9 cellular contexts compared by ENCODE assay signal in the genomic region with DNA sequence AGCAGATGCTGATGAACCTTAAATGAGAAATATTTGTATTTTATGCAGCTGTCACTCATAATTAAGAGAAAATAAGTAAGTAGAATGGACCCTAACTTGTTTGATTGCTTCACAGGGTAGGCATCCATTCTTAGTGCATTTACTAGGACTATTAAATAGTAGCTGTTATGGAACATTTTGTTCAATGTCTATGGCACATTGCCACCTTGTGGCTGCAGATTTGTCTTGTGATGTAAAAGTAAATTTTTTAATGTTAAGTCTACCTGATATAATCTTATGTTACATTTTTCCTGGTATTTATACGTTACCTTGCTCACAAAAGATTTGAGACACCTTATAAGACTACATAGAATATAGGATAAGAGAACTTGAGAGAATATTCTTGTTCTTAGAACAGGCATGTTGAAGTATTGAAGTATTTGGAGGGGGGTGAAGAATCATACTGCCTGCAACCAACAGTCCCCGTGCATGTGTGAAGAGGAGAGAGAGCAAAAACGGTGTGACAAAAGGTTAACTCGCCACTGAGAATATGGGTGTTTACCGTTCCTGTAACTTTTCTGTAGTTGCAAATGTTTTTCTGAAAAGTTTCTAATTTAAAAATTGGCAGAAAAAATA.
DNase-seq lines count a peak whose midpoint lies in the region; ATAC-seq and TF ChIP-seq lines count a peak whose summit lies in the region.
"Had no signal": no experiment of that assay in that cellular context is flagged by ENCODE, and none has a peak within 500 bp of the region (broad histone marks: within the 10 kb centered on the region; RNA-seq: fewer than 3 reads in every experiment).

No MANE protein-coding gene starts in this region.

- H3K27ac Mint-ChIP-seq in activated T-cell treated with anti-CD3 and anti-CD28 coated beads, Interleukin-2, amount 50 U/mL, for 24 hours = no peak overlapping the region
- H3K27ac Mint-ChIP-seq in activated CD4-positive, alpha-beta T cell treated with anti-CD3 and anti-CD28 coated beads, Interleukin-2, amount 10 ng/mL, durations not matched to agents 24 days and 14 days = no peak overlapping the region
- H3K27ac Mint-ChIP-seq: activated naive CD8-positive, alpha-beta T cell treated with anti-CD3 and anti-CD28 coated beads, Interleukin-2, amount 10 ng/mL, durations not matched to agents 7 days and 5 days had no signal

- no peaks in the 10 kb centered on the region for H3K36me3 ChIP-seq in psoas muscle (ENCODE audit: insufficient read depth in 1 of 2, low read depth in 1 of 2)
- H3K36me3 ChIP-seq in vagina = no peaks in the 10 kb centered on the region

- peaks cover 0 to 3% (median 0%) of the 10 kb centered on the region in 3 donors for H3K27me3 ChIP-seq in psoas muscle (ENCODE audit: insufficient read depth in 3 of 3, low read length in 2 of 3)
- no peaks in the 10 kb centered on the region for H3K27me3 ChIP-seq in vagina

- no peaks in the 10 kb centered on the region for H3K9me3 Mint-ChIP-seq in activated T-cell treated with anti-CD3 and anti-CD28 coated beads, Interleukin-2, amount 50 U/mL, for 24 hours
- H3K9me3 Mint-ChIP-seq in activated CD4-positive, alpha-beta T cell treated with anti-CD3 and anti-CD28 coated beads, Interleukin-2, amount 10 ng/mL, durations not matched to agents 24 days and 14 days = no peaks in the 10 kb centered on the region
- H3K9me3 Mint-ChIP-seq: activated naive CD8-positive, alpha-beta T cell treated with anti-CD3 and anti-CD28 coated beads, Interleukin-2, amount 10 ng/mL, durations not matched to agents 7 days and 5 days had no signal

- 31 to 35% (median 33%) methylated on average over 5 of the region's 5 CpGs for WGBS in psoas muscle, 3 donors

- no peak overlapping the region for H3K4me3 Mint-ChIP-seq in activated T-cell treated with anti-CD3 and anti-CD28 coated beads, Interleukin-2, amount 50 U/mL, for 24 hours
- H3K4me3 Mint-ChIP-seq in activated CD4-positive, alpha-beta T cell treated with anti-CD3 and anti-CD28 coated beads, Interleukin-2, amount 10 ng/mL, durations not matched to agents 24 days and 14 days = no peak overlapping the region
- H3K4me3 Mint-ChIP-seq: activated naive CD8-positive, alpha-beta T cell treated with anti-CD3 and anti-CD28 coated beads, Interleukin-2, amount 10 ng/mL, durations not matched to agents 7 days and 5 days had no signal

- no peak for ATAC-seq in psoas muscle

- no peak for TF ChIP-seq POLR2A in vagina (IDR thresholded peaks at IDR 0.05)

- intact Hi-C loops in activated CD4-positive, alpha-beta T cell treated with anti-CD3 and anti-CD28 coated beads, Interleukin-2, amount 10 ng/mL, durations not matched to agents 24 days and 14 days (cut with micrococcal nuclease) = loop anchor here (1.0 kb wide), 1 partner anchor 450 kb away; no protein-coding TSS in a partner anchor
- intact Hi-C loops in psoas muscle (cut with DNase I) = loop anchor here (5.0 kb wide), 1 partner anchor 450 kb away; no protein-coding TSS in a partner anchor
- intact Hi-C loops in vagina (cut with DNase I) = no loop called here

- peaks cover 14% of the 10 kb centered on the region for H3K27me3 Mint-ChIP-seq in activated T-cell treated with anti-CD3 and anti-CD28 coated beads, Interleukin-2, amount 50 U/mL, for 24 hours
- peaks cover 40% of the 10 kb centered on the region for H3K27me3 Mint-ChIP-seq in activated CD4-positive, alpha-beta T cell treated with anti-CD3 and anti-CD28 coated beads, Interleukin-2, amount 10 ng/mL, durations not matched to agents 24 days and 14 days

- no peaks in the 10 kb centered on the region for H3K4me1 Mint-ChIP-seq in activated T-cell treated with anti-CD3 and anti-CD28 coated beads, Interleukin-2, amount 50 U/mL, for 24 hours (ENCODE audit: low read depth)
- H3K4me1 Mint-ChIP-seq in activated CD4-positive, alpha-beta T cell treated with anti-CD3 and anti-CD28 coated beads, Interleukin-2, amount 10 ng/mL, durations not matched to agents 24 days and 14 days = no peaks in the 10 kb centered on the region
- H3K4me1 Mint-ChIP-seq: activated naive CD8-positive, alpha-beta T cell treated with anti-CD3 and anti-CD28 coated beads, Interleukin-2, amount 10 ng/mL, durations not matched to agents 7 days and 5 days had no signal

- H3K4me1 ChIP-seq in psoas muscle (no peaks in the 10 kb centered on the region), vagina (no peaks in the 10 kb centered on the region)

- no peaks in the 10 kb centered on the region for H3K36me3 Mint-ChIP-seq in activated T-cell treated with anti-CD3 and anti-CD28 coated beads, Interleukin-2, amount 50 U/mL, for 24 hours (ENCODE audit: low read depth)
- no peaks in the 10 kb centered on the region for H3K36me3 Mint-ChIP-seq in activated CD4-positive, alpha-beta T cell treated with anti-CD3 and anti-CD28 coated beads, Interleukin-2, amount 10 ng/mL, durations not matched to agents 24 days and 14 days (ENCODE audit: low read depth)
- H3K36me3 Mint-ChIP-seq: activated naive CD8-positive, alpha-beta T cell treated with anti-CD3 and anti-CD28 coated beads, Interleukin-2, amount 10 ng/mL, durations not matched to agents 7 days and 5 days had no signal

- H3K9me3 ChIP-seq in psoas muscle = no peaks in the 10 kb centered on the region
- no peaks in the 10 kb centered on the region for H3K9me3 ChIP-seq in vagina

- peak; percentile 37 for TF ChIP-seq CTCF in psoas muscle (IDR thresholded peaks at IDR 0.05)
- no peak for TF ChIP-seq CTCF in vagina (IDR thresholded peaks at IDR 0.05)

- H3K4me3 ChIP-seq in psoas muscle = no peak overlapping the region
- no peak overlapping the region for H3K4me3 ChIP-seq in vagina

- DNase-seq in activated T-cell treated with anti-CD3 and anti-CD28 coated beads, Interleukin-2, amount 50 U/mL, for 48 hours = peak; percentile 21 to 28
- DNase-seq in activated T-cell treated with anti-CD3 and anti-CD28 coated beads, Interleukin-2, amount 50 U/mL, for 24 hours = no peak
- DNase-seq in NCI-H187 treated with DMSO at 0.1 percent for 48 hours (lab: John Stamatoyannopoulos, UW) (peak; percentile 19), glomerular endothelial cell (ENCODE audit: extremely low read depth, low read depth, low spot score) (peak; percentile 47), psoas muscle (no peak), vagina (ENCODE audit: extremely low spot score in 2 of 2) (no peak), occipital lobe (lab: John Stamatoyannopoulos, UW) (no peak)
- peak; percentile 74 for DNase-seq in activated CD4-positive, alpha-beta T cell treated with anti-CD3 and anti-CD28 coated beads, Interleukin-2, amount 10 ng/mL, durations not matched to agents 24 days and 14 days
- DNase-seq: activated naive CD8-positive, alpha-beta T cell treated with anti-CD3 and anti-CD28 coated beads, Interleukin-2, amount 10 ng/mL, durations not matched to agents 7 days and 5 days had no signal

- no peak overlapping the region for H3K27ac ChIP-seq in psoas muscle
- no peak overlapping the region for H3K27ac ChIP-seq in vagina

Comparison
In these comparisons a context has a peak if more than half of its experiments do, and no peak if none do; other contexts are left out.
1. DNase-seq: peak in activated T-cell treated with anti-CD3 and anti-CD28 coated beads, Interleukin-2, amount 50 U/mL, for 48 hours (2 of 2), NCI-H187 treated with DMSO at 0.1 percent for 48 hours (single experiment), activated CD4-positive, alpha-beta T cell treated with anti-CD3 and anti-CD28 coated beads, Interleukin-2, amount 10 ng/mL, durations not matched to agents 24 days and 14 days (single experiment) and glomerular endothelial cell (single experiment); none in activated T-cell treated with anti-CD3 and anti-CD28 coated beads, Interleukin-2, amount 50 U/mL, for 24 hours (single experiment), psoas muscle (0 of 2), vagina (0 of 2) and occipital lobe (single experiment).